ENCODE assay signal across 21 cellular contexts in the genomic region with DNA sequence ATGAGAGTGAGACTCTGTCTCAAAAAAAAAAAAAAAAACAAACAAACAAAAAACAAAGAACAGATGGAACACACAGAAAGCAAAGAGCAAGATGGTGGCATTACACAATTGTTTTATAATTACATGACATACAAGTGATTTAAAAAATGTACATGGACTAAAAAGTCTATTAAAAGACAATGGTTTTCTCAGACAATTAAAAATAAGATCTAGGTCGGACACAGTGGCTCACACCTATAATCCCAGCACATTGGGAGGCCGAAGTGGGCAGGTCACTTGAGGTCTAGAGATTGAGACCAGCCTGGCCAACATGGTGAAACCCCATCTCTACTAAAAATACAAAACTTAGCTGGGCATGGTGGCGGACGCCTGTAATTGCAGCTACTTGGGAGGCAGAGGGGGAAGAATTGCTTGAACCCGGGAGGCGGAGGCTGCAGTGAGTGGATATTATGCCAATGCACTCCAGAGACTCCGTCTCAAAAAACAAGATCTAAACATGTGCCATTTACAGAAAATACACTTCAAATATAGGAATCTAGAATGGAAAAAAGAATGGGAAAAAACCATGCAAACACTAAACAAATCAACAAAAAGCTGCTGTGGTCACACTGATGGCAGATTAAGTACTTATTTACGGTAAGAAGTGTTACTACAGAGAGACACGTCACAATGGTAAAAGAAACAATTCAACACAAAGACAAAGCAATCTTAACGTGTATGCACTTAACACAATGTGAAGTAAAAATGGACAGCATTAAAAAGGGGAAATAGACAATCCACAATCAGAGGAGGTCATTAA. TPM values are rescaled to one million over a fixed set of nuclear protein-coding genes. Genes with fewer than 3 reads are reported as not detected.
DNase-seq lines count a peak whose midpoint lies in the region; ATAC-seq and TF ChIP-seq lines count a peak whose summit lies in the region.
"Had no signal": no experiment of that assay in that cellular context is flagged by ENCODE, and none has a peak within 500 bp of the region (broad histone marks: within the 10 kb centered on the region; RNA-seq: fewer than 3 reads in every experiment).

No MANE protein-coding gene starts in this region.

- H3K9me3 Mint-ChIP-seq in endodermal cell: peaks cover 33% of the 10 kb centered on the region

- H3K27me3 Mint-ChIP-seq in endodermal cell (ENCODE audit: insufficient read depth): no peaks in the 10 kb centered on the region
- H3K27me3 Mint-ChIP-seq: CD8-positive, alpha-beta memory T cell; IgD-negative memory B cell had no signal

- BruUV-seq in Panc1 (replicated peaks; lab: Mats Ljungman, UMichigan): TSS peak; percentile 35

- CTCF ChIA-PET in Panc1 (lab: Charles Lee): no interaction called here

- peaks cover 71% of the 10 kb centered on the region for H3K36me3 Mint-ChIP-seq in endodermal cell (ENCODE audit: low read depth)

- POLR2A ChIA-PET in Panc1 (lab: Charles Lee): no interaction called here

- TF ChIP-seq CTCF in GM12873 (IDR thresholded peaks at IDR 0.05; ENCODE audit: insufficient read depth, low read depth, low read length, missing control alignments) (peak; percentile 10), Panc1 (IDR thresholded peaks at IDR 0.05) (no peak), endodermal cell (conservative IDR thresholded peaks at IDR 0.05) (peak; percentile 50), psoas muscle (IDR thresholded peaks at IDR 0.05) (no peak)

- H3K4me3 Mint-ChIP-seq in endodermal cell: no peak overlapping the region
- H3K4me3 Mint-ChIP-seq: CD8-positive, alpha-beta memory T cell; IgD-negative memory B cell had no signal

- H3K4me1 Mint-ChIP-seq in endodermal cell: no peaks in the 10 kb centered on the region
- H3K4me1 Mint-ChIP-seq: IgD-negative memory B cell had no signal

- no peak overlapping the region for H3K9ac ChIP-seq in endodermal cell (ENCODE audit: extremely low read depth, low read length, poor library complexity, severe bottlenecking)

- H3K27ac Mint-ChIP-seq in endodermal cell: no peak overlapping the region
- H3K27ac Mint-ChIP-seq: CD8-positive, alpha-beta memory T cell; IgD-negative memory B cell had no signal

- H3K4me1 ChIP-seq in Panc1 (ENCODE audit: control insufficient read depth, insufficient read depth, low read length) (no peaks in the 10 kb centered on the region), endodermal cell (ENCODE audit: control insufficient read depth, insufficient read depth, low read length) (no peaks in the 10 kb centered on the region), psoas muscle (no peaks in the 10 kb centered on the region)

- H3K36me3 ChIP-seq in Panc1 (ENCODE audit: control insufficient read depth, insufficient read depth, low read length) (no peaks in the 10 kb centered on the region), endodermal cell (ENCODE audit: control insufficient read depth, insufficient read depth, low read length) (peaks cover 81% of the 10 kb centered on the region), psoas muscle (ENCODE audit: insufficient read depth in 1 of 2, low read depth in 1 of 2) (peaks cover 0 to 43% of the 10 kb centered on the region in 2 donors)

- DNase-seq in Panc1 (ENCODE audit: low read depth, low spot score): no peak
- DNase-seq in endodermal cell: no peak
- DNase-seq in psoas muscle: no peak
- no peak for DNase-seq in NCI-H748 (lab: John Stamatoyannopoulos, UW; ENCODE audit: unreplicated experiment)
- DNase-seq in GM03348 (ENCODE audit: low spot score): no peak
- DNase-seq: ACHN; C1 segment of cervical spinal cord; CD8-positive, alpha-beta memory T cell; H7; Kasumi-1; MG63; NCI-H1092 treated with DMSO at 0.1 percent for 48 hours; NCI-H146; NCI-H2029 treated with DMSO at 0.1 percent for 48 hours; NCI-H2171 treated with DMSO at 0.1 percent for 48 hours; NCI-H748 treated with DMSO at 0.1 percent for 48 hours; SIG-M5 had no signal

- H3K27ac ChIP-seq in Panc1 (ENCODE audit: low read length): no peak overlapping the region
- H3K27ac ChIP-seq in endodermal cell (ENCODE audit: low read depth, low read length): no peak overlapping the region
- H3K27ac ChIP-seq in psoas muscle: peak overlapping the region; percentile 46

- no peak for ATAC-seq in Panc1
- ATAC-seq in psoas muscle: no peak
- no peak for ATAC-seq in HG02759 (IDR thresholded peaks at IDR 0.05; ENCODE audit: unreplicated experiment)
- no peak for ATAC-seq in HG02642 (IDR thresholded peaks at IDR 0.05; ENCODE audit: poor library complexity, unreplicated experiment)

- in situ Hi-C loops in Panc1 (cut with HindIII; ENCODE audit: low pct_unique_long_range_greater_than_20kb, low sequenced_read_pairs): no loop called here

- H3K4me3 ChIP-seq in Panc1 (ENCODE audit: low read depth in 2 of 2, low read length in 2 of 2) (no peak overlapping the region), endodermal cell (ENCODE audit: low read length) (no peak overlapping the region), psoas muscle (no peak overlapping the region)
- H3K4me3 ChIP-seq: MG63 had no signal

- intact Hi-C loops in Panc1 (cut with micrococcal nuclease; ENCODE audit: unreplicated experiment): no loop called here
- intact Hi-C loops in psoas muscle (cut with DNase I): no loop called here

- H3K9me3 ChIP-seq in Panc1 (ENCODE audit: control insufficient read depth, insufficient read depth, low read depth, low read length) (no peaks in the 10 kb centered on the region), endodermal cell (ENCODE audit: control insufficient read depth, low read length) (peaks cover 42% of the 10 kb centered on the region), psoas muscle (peaks cover 8% of the 10 kb centered on the region)
- H3K9me3 ChIP-seq: MG63 had no signal

- 91 to 96% methylated on average over 8 to 9 of the region's 10 CpGs for WGBS in endodermal cell (ENCODE audit: insufficient coverage in 1 of 2, insufficient read length in 1 of 2), 2 experiments
- WGBS in psoas muscle, 3 donors: 88 to 91% (median 88%) methylated on average over 10 of the region's 10 CpGs

- H3K27me3 ChIP-seq in Panc1 (ENCODE audit: control insufficient read depth, insufficient read depth, low read length): no peaks in the 10 kb centered on the region
- H3K27me3 ChIP-seq in endodermal cell (ENCODE audit: control insufficient read depth, insufficient read depth, low read length, poor library complexity, severe bottlenecking): no peaks in the 10 kb centered on the region
- H3K27me3 ChIP-seq in psoas muscle (ENCODE audit: insufficient read depth in 3 of 3, low read length in 2 of 3): no peaks in the 10 kb centered on the region
- H3K27me3 ChIP-seq: MG63 had no signal

RNA-seq across cellular contexts. Expression of a gene that starts 26.7 kb away (rescaled TPM):
- total RNA-seq in Panc1 (2021; ENCODE audit: unreplicated experiment) (32.1 TPM), endodermal cell (10 to 100 TPM; 50.5 to 51.3 TPM), psoas muscle (10 to 100 TPM; 19.1 to 22.2 (median 20.2) TPM)
- polyA plus RNA-seq in Panc1 (2012; ENCODE audit: insufficient read length): 45.4 TPM
- 42.8 TPM for polyA plus RNA-seq in endodermal cell (2013, experiment 1 of 2)
- 45.0 TPM for polyA plus RNA-seq in endodermal cell (2013, experiment 2 of 2)
- 10 to 100 TPM; 13.3 to 18.9 (median 15.8) TPM for polyA plus RNA-seq in psoas muscle

RNA-seq across cellular contexts. Expression of a gene that starts 26.7 kb away (rescaled TPM):
- total RNA-seq in Panc1 (2021; ENCODE audit: unreplicated experiment) (67.0 TPM), endodermal cell (10 to 100 TPM; 49.9 to 56.9 TPM), psoas muscle (under 1 TPM in 3 of 4 donors, not detected in 1; 0.32 to 0.93 (median 0.77) TPM)
- polyA plus RNA-seq in Panc1 (2012; ENCODE audit: insufficient read length): 130 TPM
- 5.0 TPM for polyA plus RNA-seq in endodermal cell (2013, experiment 1 of 2)
- 5.8 TPM for polyA plus RNA-seq in endodermal cell (2013, experiment 2 of 2)
- polyA plus RNA-seq in psoas muscle: under 1 TPM; 0.10 to 0.28 (median 0.21) TPM
- total RNA-seq: CD8-positive, alpha-beta memory T cell had no signal

Comparison
In these comparisons a context has a peak if more than half of its experiments do, and no peak if none do; other contexts are left out.
1. CTCF ChIP-seq: peak in GM12873 (single experiment) and endodermal cell (single experiment); none in Panc1 (single experiment) and psoas muscle (single experiment).
2. RNA of a gene that starts 26.7 kb away (total RNA-seq): 67.0 TPM in Panc1 (single experiment) and 49.9 to 56.9 TPM in endodermal cell; 0.32 to 0.93 TPM in psoas muscle; every median in the first group is over 10 times any median in the second.